In the genomic region with DNA sequence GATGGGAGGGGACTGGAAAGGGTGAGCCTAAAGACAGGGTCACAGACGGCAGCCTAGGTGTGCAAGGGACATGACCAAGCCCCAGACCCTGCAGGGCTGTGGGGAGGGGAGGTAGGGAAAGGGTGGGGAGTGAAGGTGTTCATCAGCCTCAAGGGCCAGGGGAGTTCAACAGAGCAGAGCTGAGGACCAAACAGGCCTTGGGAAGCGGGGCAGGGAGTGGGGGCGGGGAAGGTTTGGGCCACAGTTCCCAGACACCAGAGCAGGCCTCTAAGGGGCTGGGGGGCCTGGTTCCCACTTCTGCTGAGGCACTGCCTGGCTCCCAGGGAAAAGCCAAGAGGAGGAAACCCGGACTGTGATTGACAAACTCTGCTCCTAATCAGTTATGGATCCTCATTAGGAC, we compare ENCODE assay signal across 4 cellular contexts.
"Had no signal": no experiment of that assay in that cellular context is flagged by ENCODE, and none has a peak within 500 bp of the region (broad histone marks: within the 10 kb centered on the region; RNA-seq: fewer than 3 reads in every experiment).

No MANE protein-coding gene starts in this region.

- H3K4me3 Mint-ChIP-seq: GM23338, H9 had no signal

- ATAC-seq: GM23338 had no signal

- DNase-seq: H9, HCEC 1CT, IMR-90 had no signal

- H3K4me2 ChIP-seq: GM23338 had no signal

- H3K9me3 Mint-ChIP-seq: GM23338, H9 had no signal

- H3K4me3 ChIP-seq: GM23338 had no signal

- H3K4me1 Mint-ChIP-seq: GM23338, H9 had no signal

- H3K27ac Mint-ChIP-seq: GM23338, H9 had no signal

- H2AFZ ChIP-seq: GM23338 had no signal
